ENCODE assay signal across 8 cellular contexts in the genomic region with DNA sequence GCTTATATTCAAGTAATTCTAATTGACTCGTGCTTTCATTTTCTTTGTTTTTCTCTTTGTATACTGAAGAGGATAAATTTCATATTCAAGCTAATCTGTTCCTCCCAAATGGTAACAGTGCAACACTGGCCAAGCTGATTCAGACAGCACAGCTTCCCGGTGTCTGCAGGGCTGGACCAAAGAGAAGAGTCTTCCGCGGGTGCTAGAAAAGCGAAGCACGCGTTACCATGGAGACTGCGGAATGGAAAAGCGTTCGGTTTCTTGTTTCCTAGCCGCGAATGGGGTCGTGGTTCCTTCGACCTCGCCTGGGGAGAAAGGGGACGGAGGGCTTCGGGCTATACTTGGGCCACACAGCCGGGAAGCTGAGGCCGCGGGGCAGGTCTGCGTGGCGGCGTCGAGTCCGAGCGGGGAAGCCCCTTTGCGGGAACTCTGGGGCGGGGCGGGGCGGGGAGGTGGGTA. TPM values are rescaled to one million over a fixed set of nuclear protein-coding genes. Genes with fewer than 3 reads are reported as not detected.
DNase-seq lines count a peak whose midpoint lies in the region; ATAC-seq, FAIRE-seq and TF ChIP-seq lines count a peak whose summit lies in the region.

No MANE protein-coding gene starts in this region.

- H3K4me3 Mint-ChIP-seq in T-cell, result peak overlapping the region; percentile 84 to 90 (median 85)

- no peak overlapping the region for H3K27ac ChIP-seq in HUES48 (ENCODE audit: low read depth, low read length)
- H3K27ac ChIP-seq in brain microvascular endothelial cell, result no peak overlapping the region
- peak overlapping the region in 2 of 21 experiments; percentile 14 to 51 for H3K27ac ChIP-seq in skin epidermis

- H3K27ac Mint-ChIP-seq in T-cell, result peak overlapping the region; percentile 43 to 76

- H3K9ac ChIP-seq in HUES48 (ENCODE audit: low read depth, low read length), result no peak overlapping the region

- CTCF ChIA-PET in T-cell (lab: Charles Lee), result interaction anchor here in 1 of 2 donors (0.7 to 1.5 kb wide), 7 partner anchors 9 to 326 kb away, joined by 3 to 8 read pairs (median 3); no protein-coding TSS in a partner anchor

- FAIRE-seq in GM12892 (lab: Jason Lieb, UNC), result no peak

- in situ Hi-C loops in brain microvascular endothelial cell (cut with HindIII; ENCODE audit: low pct_ligation_motif_present, low sequenced_read_pairs), result no loop called here

- H3K36me3 ChIP-seq in HUES48 (ENCODE audit: control insufficient read depth, insufficient read depth, low read length) (no peaks in the 10 kb centered on the region), brain microvascular endothelial cell (replicated peaks) (no peaks in the 10 kb centered on the region)

- H3K4me1 Mint-ChIP-seq in T-cell, result peaks cover 18 to 24% (median 19%) of the 10 kb centered on the region in 3 donors

- peaks cover 0 to 5% (median 0%) of the 10 kb centered on the region in 3 donors for H3K9me3 Mint-ChIP-seq in T-cell

- H3K4me3 ChIP-seq in HUES48 (ENCODE audit: low read depth, low read length) (peak overlapping the region; percentile 72), brain microvascular endothelial cell (ENCODE audit: low read depth, low read length) (peak overlapping the region; percentile 77), skin epidermis (peak overlapping the region; percentile 12 to 50 (median 29))

- H3K9me3 ChIP-seq in HUES48 (ENCODE audit: control insufficient read depth, insufficient read depth, low read length), result peaks cover 4% of the 10 kb centered on the region; the same call in 1 of the 2 replicates

- H3K4me1 ChIP-seq in HUES48 (ENCODE audit: control insufficient read depth, insufficient read depth, low read length), result no peaks in the 10 kb centered on the region

- no peaks in the 10 kb centered on the region for H3K36me3 Mint-ChIP-seq in T-cell

- DNase-seq in CD1c-positive myeloid dendritic cell (ENCODE audit: extremely low spot score) (peak; percentile 48), T-cell (peak in 25 of 34 experiments; percentile 13 to 50 (median 31)), brain microvascular endothelial cell (peak; percentile 71), iPS-NIHi11 (ENCODE audit: low spot score) (peak; percentile 73), GM12892 (ENCODE audit: insufficient read length) (no peak), HT-29 (ENCODE audit: low spot score) (no peak)

- no peak for TF ChIP-seq CTCF in brain microvascular endothelial cell (IDR thresholded peaks at IDR 0.05; ENCODE audit: low read depth, low read length, missing control alignments)

- peak in 3 of 4 experiments; percentile 43 to 62 (median 58) for ATAC-seq in T-cell (replicated peaks in 1 of 4)

- H3K27me3 ChIP-seq in HUES48 (ENCODE audit: control insufficient read depth, insufficient read depth, low read length), result peaks cover 43% of the 10 kb centered on the region
- H3K27me3 ChIP-seq in brain microvascular endothelial cell (replicated peaks), result no peaks in the 10 kb centered on the region

- POLR2A ChIA-PET in T-cell (lab: Charles Lee), result interaction anchor here (0.5 to 0.8 kb wide), 2 partner anchors 402 to 1203 kb away, joined by 3 read pairs; a partner anchor contains a TSS

- TF ChIP-seq POLR2A in GM12892 (IDR thresholded peaks at IDR 0.05; ENCODE audit: low read depth, low read length), result no peak

- peaks cover 4 to 30% of the 10 kb centered on the region in 2 donors for H3K27me3 Mint-ChIP-seq in T-cell

RNA-seq across cellular contexts. Expression of a gene that starts 6.2 kb away (rescaled TPM):
- under 1 TPM; 0.22 to 0.61 (median 0.30) TPM for total RNA-seq in T-cell
- polyA plus RNA-seq in GM12892 (2012; ENCODE audit: missing spikeins), result 0.08 TPM
- 1.1 and 1.2 TPM in 2 replicates for total RNA-seq in HT-29 (2014; rRNA removed; shearing (Covaris generic))

RNA-seq across cellular contexts. Expression of a gene that starts 33.7 kb away (rescaled TPM):
- not detected for total RNA-seq in T-cell
- not detected for polyA plus RNA-seq in GM12892 (2012; ENCODE audit: missing spikeins)
- not detected in 2 replicates for total RNA-seq in HT-29 (2014; rRNA removed; shearing (Covaris generic))

Comparison
In these comparisons a context has a peak if more than half of its experiments do, and no peak if none do; other contexts are left out.
1. DNase-seq: peak in CD1c-positive myeloid dendritic cell (single experiment), T-cell (25 of 34), brain microvascular endothelial cell (single experiment) and iPS-NIHi11 (single experiment); none in GM12892 (single experiment) and HT-29 (single experiment).
2. Peak in every context shown above with its lines, with median percentiles within 50 percentile points of each other: H3K4me3 ChIP-seq.